24 cellular contexts compared by ENCODE assay signal in the genomic region with DNA sequence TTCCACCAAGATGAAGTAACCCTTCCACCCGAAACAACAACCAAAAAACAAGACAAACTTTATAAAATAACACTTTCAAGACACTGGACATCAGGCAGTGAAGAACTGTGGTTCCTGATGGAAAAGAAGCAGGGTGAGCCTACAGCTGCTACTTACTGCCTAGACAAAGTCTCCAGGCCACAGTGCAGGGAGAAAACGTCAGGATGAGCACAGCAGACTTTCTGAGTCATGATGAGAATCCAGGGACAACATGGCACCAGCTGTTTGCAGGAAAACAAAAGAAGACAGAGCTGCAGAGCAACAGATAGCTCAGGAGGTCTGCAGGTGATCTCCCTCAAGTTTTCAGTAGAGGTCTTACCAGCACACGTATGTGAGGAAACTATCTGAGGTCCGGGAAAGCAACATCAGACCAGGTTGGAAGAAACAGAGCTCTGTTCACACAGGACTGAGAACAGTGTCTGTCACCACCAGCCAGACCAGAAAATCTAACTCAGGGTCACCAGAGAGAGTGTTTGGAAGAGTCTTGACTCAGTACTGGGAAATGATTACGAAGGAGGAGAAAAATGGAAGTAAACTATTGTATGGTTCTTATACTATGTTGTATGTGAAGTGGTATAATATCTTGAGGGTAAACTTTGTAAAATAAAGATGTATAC.
DNase-seq lines count a peak whose midpoint lies in the region; ATAC-seq, FAIRE-seq and TF ChIP-seq lines count a peak whose summit lies in the region.
"Had no signal": no experiment of that assay in that cellular context is flagged by ENCODE, and none has a peak within 500 bp of the region (broad histone marks: within the 10 kb centered on the region; RNA-seq: fewer than 3 reads in every experiment).

No MANE protein-coding gene starts in this region.

- TF ChIP-seq RAD21 in K562 (CRISPR knock-in tag; conservative IDR thresholded peaks at IDR 0.05 in 1 of 2, IDR thresholded peaks at IDR 0.05 in 1 of 2), result no peak

- no peak overlapping the region for H3K4me2 ChIP-seq in K562 (ENCODE audit: insufficient read depth, low read length)

- no peak overlapping the region for H3K9ac ChIP-seq in K562 (ENCODE audit: insufficient read depth in 1 of 2, low read depth in 2 of 2, low read length in 2 of 2)
- H3K9ac ChIP-seq: parathyroid adenoma had no signal

- H3K4me1 ChIP-seq in K562 (replicated peaks in 1 of 2; ENCODE audit: control insufficient read depth in 2 of 2, insufficient read depth in 2 of 2, low read length in 2 of 2), result no peaks in the 10 kb centered on the region; a peak in 1 of 5 replicates
- H3K4me1 ChIP-seq: parathyroid adenoma had no signal

- no peaks in the 10 kb centered on the region for H3K9me3 ChIP-seq in K562 (replicated peaks; ENCODE audit: control insufficient read depth, insufficient read depth, low read depth, low read length)
- H3K9me3 ChIP-seq: gastroesophageal sphincter, thoracic aorta had no signal

- no peak overlapping the region for H2AFZ ChIP-seq in K562 (ENCODE audit: low read depth, low read length)
- H2AFZ ChIP-seq: parathyroid adenoma had no signal

- no peaks in the 10 kb centered on the region for H3K9me1 ChIP-seq in K562 (ENCODE audit: control insufficient read depth, insufficient read depth, low read length)

- no peak overlapping the region for H3K4me3 ChIP-seq in K562
- H3K4me3 ChIP-seq: gastroesophageal sphincter, thoracic aorta had no signal

- CTCF ChIA-PET in K562 (lab: Yijun Ruan, JAX; ENCODE audit: low intra/inter-chr PET ratio), result no interaction called here

- H3K27me3 ChIP-seq in K562 (ENCODE audit: control insufficient read depth in 2 of 2, insufficient read depth in 2 of 2, low read length in 2 of 2), result no peaks in the 10 kb centered on the region
- H3K27me3 ChIP-seq: gastroesophageal sphincter had no signal

- DNase-seq in AG08396 (ENCODE audit: low spot score) (peak; percentile 45), H54 (ENCODE audit: insufficient read length, low spot score) (no peak), K562 (ENCODE audit: extremely low read depth in 1 of 4, low spot score in 3 of 4) (no peak), hepatic stellate cell (ENCODE audit: low spot score) (peak; percentile 17), RPMI8226 (no peak), NCI-H1105 treated with DMSO at 0.1 percent for 48 hours (lab: John Stamatoyannopoulos, UW) (no peak), NCI-H69 (lab: John Stamatoyannopoulos, UW) (no peak)
- DNase-seq: activated CD4-positive, alpha-beta T cell treated with anti-CD3 and anti-CD28 coated beads for 4 hours; activated CD8-positive, alpha-beta memory T cell treated with anti-CD3 and anti-CD28 coated beads, Interleukin-2, amount 10 ng/mL, durations not matched to agents 7 days and 5 days; activated naive CD8-positive, alpha-beta T cell treated with anti-CD3 and anti-CD28 coated beads, Interleukin-2, amount 10 ng/mL, durations not matched to agents 7 days and 5 days; CD8-positive, alpha-beta memory T cell; DMS79; H9; mammary epithelial cell; NCI-H510A treated with DMSO at 0.1 percent for 48 hours; stimulated activated CD4-positive, alpha-beta T cell treated with anti-CD3 and anti-CD28 coated beads, Interleukin-1b, Interleukin-23, amount 100 ng/mL, for 48 hours; stimulated activated naive B cell treated with anti-CD40 and anti-IgM and Interleukin-4, amounts not matched to agents 10 μg/mL and 1 μg/mL and 100 μg/mL, for 72 hours had no signal

- no peaks in the 10 kb centered on the region for H3K36me3 ChIP-seq in K562 (ENCODE audit: control insufficient read depth, insufficient read depth, low read length)
- H3K36me3 ChIP-seq: thoracic aorta had no signal

- H4K20me1 ChIP-seq in K562 (replicated peaks; ENCODE audit: control insufficient read depth, insufficient read depth, low read length), result no peaks in the 10 kb centered on the region

- TF ChIP-seq EP300 in K562 (IDR thresholded peaks at IDR 0.05; ENCODE audit: low read length), result no peak

- no peak for TF ChIP-seq CTCF in K562 (IDR thresholded peaks at IDR 0.05 in 2 of 3, conservative IDR thresholded peaks at IDR 0.05 in 1 of 3; ENCODE audit: insufficient read depth in 2 of 3, low read depth in 1 of 3, low read length in 3 of 3)

- FAIRE-seq in H54 (lab: Jason Lieb, UNC), result peak; percentile 91
- FAIRE-seq in K562 (lab: Jason Lieb, UNC), result peak; percentile 11

- in situ Hi-C loops in K562 (cut with MboI), result no loop called here

- no peak for TF ChIP-seq POLR2A in H54 (IDR thresholded peaks at IDR 0.05; ENCODE audit: low read depth, low read length)
- TF ChIP-seq POLR2A in K562 (conservative IDR thresholded peaks at IDR 0.05), result no peak

- BruUV-seq in K562 (replicated peaks; lab: Mats Ljungman, UMichigan), result no TSS peak

- intact Hi-C loops in K562 (cut with micrococcal nuclease), result no loop called here

- WGBS in K562 (ENCODE audit: insufficient coverage, low coverage, missing lambda C conversion rate), result 48% methylated on average over 5 of the region's 5 CpGs

- no peaks in the 10 kb centered on the region for H3K79me2 ChIP-seq in K562 (ENCODE audit: control insufficient read depth, insufficient read depth, low read length)
- H3K79me2 ChIP-seq: parathyroid adenoma had no signal

- ATAC-seq in K562, result peak; percentile 55
- ATAC-seq in GM19397 (IDR thresholded peaks at IDR 0.05; ENCODE audit: unreplicated experiment), result no peak
- ATAC-seq: activated CD8-positive, alpha-beta memory T cell treated with anti-CD3 and anti-CD28 coated beads, Interleukin-2, amount 10 ng/mL, durations not matched to agents 7 days and 5 days; gastroesophageal sphincter; natural killer cell treated with Interleukin-12 subunit alpha and Interleukin-12 subunit beta and Interleukin-15 and Interleukin-18, amount 100 ng/mL, for 72 hours; Right ventricle myocardium inferior; sciatic nerve; stimulated activated naive B cell treated with anti-CD40 and anti-IgM and Interleukin-4, amounts not matched to agents 10 μg/mL and 1 μg/mL and 100 μg/mL, for 72 hours had no signal

- peak overlapping the region; percentile 2; the same call in 1 of the 3 replicates for H3K27ac ChIP-seq in K562 (ENCODE audit: extremely low read depth, low read depth, low read length)
- H3K27ac ChIP-seq: gastroesophageal sphincter, parathyroid adenoma, thoracic aorta had no signal

- POLR2A ChIA-PET in K562 (lab: Yijun Ruan, JAX), result interaction anchor here (1.1 to 1.3 kb wide), 2 partner anchors 9 kb away, joined by 4 read pairs; no protein-coding TSS in a partner anchor

TF ChIP-seq in K562, 482 proteins besides CTCF, POLR2A, EP300 and RAD21:
- TF ChIP-seq, protein P1, sequence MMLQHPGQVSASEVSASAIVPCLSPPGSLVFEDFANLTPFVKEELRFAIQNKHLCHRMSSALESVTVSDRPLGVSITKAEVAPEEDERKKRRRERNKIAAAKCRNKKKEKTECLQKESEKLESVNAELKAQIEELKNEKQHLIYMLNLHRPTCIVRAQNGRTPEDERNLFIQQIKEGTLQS (IDR thresholded peaks at IDR 0.05), result peak; percentile 11; the same call in 1 of the 2 replicates
- TF ChIP-seq, protein P1 (CRISPR knock-in tag; conservative IDR thresholded peaks at IDR 0.05), result no peak
- TF ChIP-seq ZNF592 (IDR thresholded peaks at IDR 0.05) (0 out of 2 replicates have a peak, but pooled peaks have one; percentile 19), MTA2 (IDR thresholded peaks at IDR 0.05; ENCODE audit: low read depth) (no peak), CBFA2T3 (IDR thresholded peaks at IDR 0.05) (peak; percentile 22; the same call in 1 of the 2 replicates), MECOM (CRISPR knock-in tag; IDR thresholded peaks at IDR 0.05) (no peak), ZNF12 (CRISPR knock-in tag; IDR thresholded peaks at IDR 0.05) (no peak), TRIM24 (IDR thresholded peaks at IDR 0.05) (no peak), CHCHD3 (CRISPR knock-in tag; IDR thresholded peaks at IDR 0.05) (no peak)
TF ChIP-seq in K562: peak in this region for 3.

Comparison
In these comparisons a context has a peak if more than half of its experiments do, and no peak if none do; other contexts are left out.
1. DNase-seq: peak in AG08396 (single experiment) and hepatic stellate cell (single experiment); none in H54 (single experiment), K562 (0 of 4), RPMI8226 (single experiment), NCI-H1105 treated with DMSO at 0.1 percent for 48 hours (single experiment) and NCI-H69 (single experiment).